ENCODE assay signal across 24 cellular contexts in the genomic region with DNA sequence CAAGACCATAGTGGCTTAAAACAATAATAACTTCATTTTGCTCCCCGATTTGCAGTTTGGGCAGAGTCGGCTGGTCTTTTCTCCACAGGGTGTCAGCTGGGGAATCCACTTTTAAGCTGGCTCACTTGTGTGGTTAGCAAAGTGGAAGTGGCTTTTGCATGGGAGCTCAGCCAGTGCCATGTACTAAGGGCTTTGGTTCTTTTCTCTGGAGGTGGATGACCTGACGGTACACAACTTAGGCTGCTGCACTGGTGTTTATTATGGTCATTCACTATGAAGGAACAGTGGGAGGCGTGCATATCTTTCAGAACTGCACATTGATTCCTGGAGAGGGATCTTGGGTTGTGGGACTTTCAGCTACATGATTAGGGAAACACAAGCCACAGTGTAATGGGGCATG.
A peak's percentile ranks its signal among the peaks of the same experiment; 100 is the strongest.
DNase-seq lines count a peak whose midpoint lies in the region; ATAC-seq, FAIRE-seq and TF ChIP-seq lines count a peak whose summit lies in the region.
"Had no signal": no experiment of that assay in that cellular context is flagged by ENCODE, and none has a peak within 500 bp of the region (broad histone marks: within the 10 kb centered on the region; RNA-seq: fewer than 3 reads in every experiment).

No MANE protein-coding gene starts in this region.

- TF ChIP-seq CTCF in HEK293 (tag by site-specific recombination; IDR thresholded peaks at IDR 0.05) (no peak), K562 (IDR thresholded peaks at IDR 0.05 in 2 of 3, conservative IDR thresholded peaks at IDR 0.05 in 1 of 3; ENCODE audit: insufficient read depth in 2 of 3, low read depth in 1 of 3, low read length in 3 of 3) (no peak), chondrocyte (IDR thresholded peaks at IDR 0.05) (no peak)

- no peaks in the 10 kb centered on the region for H3K27me3 Mint-ChIP-seq in memory B cell
- H3K27me3 Mint-ChIP-seq in activated naive CD4-positive, alpha-beta T cell treated with anti-CD3 and anti-CD28 coated beads, Interleukin-2, amount 10 ng/mL, durations not matched to agents 7 days and 5 days = peaks cover 27% of the 10 kb centered on the region
- peaks cover 26% of the 10 kb centered on the region for H3K27me3 Mint-ChIP-seq in chondrocyte (ENCODE audit: low read depth)

- TF ChIP-seq EP300 in K562 (IDR thresholded peaks at IDR 0.05; ENCODE audit: low read length) = no peak

- H3K9ac ChIP-seq in K562 (ENCODE audit: insufficient read depth in 1 of 2, low read depth in 2 of 2, low read length in 2 of 2) = no peak overlapping the region

- POLR2A ChIA-PET in HEK293 (lab: Yijun Ruan, JAX) (interaction anchor here (1.6 to 2.5 kb wide), 4 partner anchors 12 to 68 kb away, joined by 4 to 22 read pairs (median 7); a partner anchor contains a TSS), K562 (lab: Yijun Ruan, JAX) (interaction anchor here (0.9 to 2.9 kb wide), 11 partner anchors 10 to 624 kb away, joined by 3 to 20 read pairs (median 9); a partner anchor contains a TSS)

- no peak overlapping the region for H3K4me2 ChIP-seq in K562 (ENCODE audit: insufficient read depth, low read length)

- intact Hi-C loops in K562 (cut with micrococcal nuclease) = no loop called here

- no peaks in the 10 kb centered on the region for H3K27me3 ChIP-seq in K562 (ENCODE audit: control insufficient read depth in 2 of 2, insufficient read depth in 2 of 2, low read length in 2 of 2)
- H3K27me3 ChIP-seq: ovary, right atrium auricular region had no signal

- no TSS peak for BruUV-seq in K562 (replicated peaks; lab: Mats Ljungman, UMichigan)

- no peaks in the 10 kb centered on the region for H3K9me1 ChIP-seq in K562 (ENCODE audit: control insufficient read depth, insufficient read depth, low read length)

- H3K36me3 ChIP-seq in HEK293 (ENCODE audit: control insufficient read depth in 2 of 2, insufficient read depth in 1 of 2, low read length in 2 of 2) = no peaks in the 10 kb centered on the region
- H3K36me3 ChIP-seq in K562 (ENCODE audit: control insufficient read depth, insufficient read depth, low read length) = no peaks in the 10 kb centered on the region
- H3K36me3 ChIP-seq: ovary, right atrium auricular region, tibial nerve had no signal

- no peak overlapping the region for H3K4me3 ChIP-seq in HEK293 (ENCODE audit: low read depth, low read length)
- H3K4me3 ChIP-seq in K562 = no peak overlapping the region
- H3K4me3 ChIP-seq: lung, ovary, right atrium auricular region, tibial nerve had no signal

- H4K20me1 ChIP-seq in K562 (replicated peaks; ENCODE audit: control insufficient read depth, insufficient read depth, low read length) = no peaks in the 10 kb centered on the region

- H3K4me1 ChIP-seq in HEK293 (ENCODE audit: control insufficient read depth, insufficient read depth, low read length) = no peaks in the 10 kb centered on the region
- peaks cover 15 to 33% of the 10 kb centered on the region in 2 experiments for H3K4me1 ChIP-seq in K562 (replicated peaks in 1 of 2; ENCODE audit: control insufficient read depth in 2 of 2, insufficient read depth in 2 of 2, low read length in 2 of 2)

- H3K27ac Mint-ChIP-seq in memory B cell = peak overlapping the region; percentile 53
- no peak overlapping the region for H3K27ac Mint-ChIP-seq in activated naive CD4-positive, alpha-beta T cell treated with anti-CD3 and anti-CD28 coated beads, Interleukin-2, amount 10 ng/mL, durations not matched to agents 7 days and 5 days
- H3K27ac Mint-ChIP-seq in chondrocyte (ENCODE audit: unreplicated experiment) = no peak overlapping the region
- H3K27ac Mint-ChIP-seq: activated naive CD8-positive, alpha-beta T cell treated with anti-CD3 and anti-CD28 coated beads for 36 hours; activated T-helper 2 cell treated with anti-CD3 and anti-CD28 coated beads, Interferon-gamma antibody, Interleukin-2, Interleukin-4, amounts not matched to agents 10 μg/mL and 5 μg/mL and 100 μg/mL, durations not matched to agents 14 hours and 24 hours and 36 hours; CD4-positive, CD25-positive, alpha-beta regulatory T cell; stimulated activated naive CD8-positive, alpha-beta T cell treated with anti-CD3 and anti-CD28 coated beads, Interleukin-15, amount 100 ng/mL, for 72 hours had no signal

- no peak for FAIRE-seq in K562 (lab: Jason Lieb, UNC)
- FAIRE-seq: islet of Langerhans had no signal

- no peak for TF ChIP-seq RAD21 in K562 (CRISPR knock-in tag; conservative IDR thresholded peaks at IDR 0.05 in 1 of 2, IDR thresholded peaks at IDR 0.05 in 1 of 2)

- H3K36me3 Mint-ChIP-seq in memory B cell (no peaks in the 10 kb centered on the region), chondrocyte (ENCODE audit: low read depth) (peaks cover 2% of the 10 kb centered on the region)
- no peaks in the 10 kb centered on the region for H3K36me3 Mint-ChIP-seq in activated naive CD4-positive, alpha-beta T cell treated with anti-CD3 and anti-CD28 coated beads, Interleukin-2, amount 10 ng/mL, durations not matched to agents 7 days and 5 days
- H3K36me3 Mint-ChIP-seq: activated naive CD8-positive, alpha-beta T cell treated with anti-CD3 and anti-CD28 coated beads for 36 hours; CD4-positive, CD25-positive, alpha-beta regulatory T cell had no signal

- peaks cover 24% of the 10 kb centered on the region for H3K4me1 Mint-ChIP-seq in memory B cell
- H3K4me1 Mint-ChIP-seq in activated naive CD4-positive, alpha-beta T cell treated with anti-CD3 and anti-CD28 coated beads, Interleukin-2, amount 10 ng/mL, durations not matched to agents 7 days and 5 days = peaks cover 17% of the 10 kb centered on the region
- H3K4me1 Mint-ChIP-seq in chondrocyte (ENCODE audit: low read depth) = peaks cover 6% of the 10 kb centered on the region

- CTCF ChIA-PET in HEK293 (lab: Yijun Ruan, JAX) (interaction anchor here (0.7 to 4.0 kb wide), 9 partner anchors 9 to 459 kb away, joined by 3 to 62 read pairs (median 15); no protein-coding TSS in a partner anchor), K562 (lab: Yijun Ruan, JAX; ENCODE audit: low intra/inter-chr PET ratio) (interaction anchor here (0.5 kb wide), 1 partner anchor 98 kb away, joined by 4 read pairs; no protein-coding TSS in a partner anchor)
- CTCF ChIA-PET in activated naive CD4-positive, alpha-beta T cell treated with anti-CD3 and anti-CD28 coated beads, Interleukin-2, amount 10 ng/mL, durations not matched to agents 7 days and 5 days (lab: Charles Lee) = interaction anchor here (1.0 to 3.4 kb wide), 6 partner anchors 12 to 585 kb away, joined by 3 to 53 read pairs (median 8); no protein-coding TSS in a partner anchor

- no peak overlapping the region for H3K27ac ChIP-seq in HEK293 (ENCODE audit: extremely low read depth, low read depth, low read length)
- H3K27ac ChIP-seq in K562 (ENCODE audit: extremely low read depth, low read depth, low read length) = no peak overlapping the region
- H3K27ac ChIP-seq: ovary, right atrium auricular region, tibial nerve had no signal

- TF ChIP-seq POLR2A in K562 (conservative IDR thresholded peaks at IDR 0.05) = no peak

- DNase-seq in NCI-H82 treated with DMSO at 0.1 percent for 48 hours (lab: John Stamatoyannopoulos, UW; ENCODE audit: unreplicated experiment) (peak; percentile 31), K562 (ENCODE audit: extremely low read depth in 1 of 4, low spot score in 3 of 4) (peak in 2 of 4 experiments; percentile 7), memory B cell (ENCODE audit: low spot score in 2 of 2) (no peak), NCI-H2227 (lab: John Stamatoyannopoulos, UW; ENCODE audit: unreplicated experiment) (no peak), chondrocyte (ENCODE audit: low spot score) (no peak), LoVo (ENCODE audit: low spot score) (no peak)
- DNase-seq in activated naive CD4-positive, alpha-beta T cell treated with anti-CD3 and anti-CD28 coated beads, Interleukin-2, amount 10 ng/mL, durations not matched to agents 7 days and 5 days = no peak
- DNase-seq: activated CD4-positive, alpha-beta T cell treated with anti-CD3 and anti-CD28 coated beads, Interleukin-2, amount 50 U/mL, for 1 hour; activated naive CD8-positive, alpha-beta T cell treated with anti-CD3 and anti-CD28 coated beads for 36 hours; CD4-positive, CD25-positive, alpha-beta regulatory T cell; DMS 273 treated with DMSO at 0.1 percent for 48 hours; effector CD8-positive, alpha-beta T cell; foreskin melanocyte; NCI-H1417 treated with DMSO at 0.1 percent for 48 hours; ovary; stimulated activated CD4-positive, alpha-beta T cell treated with anti-CD3 and anti-CD28 coated beads, Interleukin-12 subunit alpha, Interleukin-12 subunit beta, amount 100 ng/mL, for 4 hours; stimulated activated CD4-positive, alpha-beta T cell treated with anti-CD3 and anti-CD28 coated beads, Interleukin-4, amount 100 ng/mL, for 4 hours; stimulated activated naive CD8-positive, alpha-beta T cell treated with anti-CD3 and anti-CD28 coated beads, Interleukin-15, amount 100 ng/mL, for 72 hours had no signal

- H3K4me3 Mint-ChIP-seq in memory B cell (no peak overlapping the region), chondrocyte (ENCODE audit: unreplicated experiment) (no peak overlapping the region)
- H3K4me3 Mint-ChIP-seq in activated naive CD4-positive, alpha-beta T cell treated with anti-CD3 and anti-CD28 coated beads, Interleukin-2, amount 10 ng/mL, durations not matched to agents 7 days and 5 days = no peak overlapping the region
- H3K4me3 Mint-ChIP-seq: activated naive CD8-positive, alpha-beta T cell treated with anti-CD3 and anti-CD28 coated beads for 36 hours; CD4-positive, CD25-positive, alpha-beta regulatory T cell; stimulated activated naive CD8-positive, alpha-beta T cell treated with anti-CD3 and anti-CD28 coated beads, Interleukin-15, amount 100 ng/mL, for 72 hours had no signal

- H2AFZ ChIP-seq in K562 (ENCODE audit: low read depth, low read length) = no peak overlapping the region

- H3K79me2 ChIP-seq in K562 (ENCODE audit: control insufficient read depth, insufficient read depth, low read length) = no peaks in the 10 kb centered on the region

- ATAC-seq in K562 (no peak), memory B cell (ENCODE audit: low read depth) (no peak)
- ATAC-seq: stimulated activated naive CD8-positive, alpha-beta T cell treated with anti-CD3 and anti-CD28 coated beads, Interleukin-15, amount 100 ng/mL, for 72 hours had no signal

- H3K9me3 ChIP-seq in HEK293 (ENCODE audit: control insufficient read depth, insufficient read depth, low read depth, low read length) (no peaks in the 10 kb centered on the region), K562 (replicated peaks; ENCODE audit: control insufficient read depth, insufficient read depth, low read depth, low read length) (no peaks in the 10 kb centered on the region)
- H3K9me3 ChIP-seq: ovary, right atrium auricular region, tibial nerve had no signal

- 79% methylated on average over 4 of the region's 4 CpGs for WGBS in K562 (ENCODE audit: insufficient coverage, low coverage, missing lambda C conversion rate)

- no peaks in the 10 kb centered on the region for H3K9me3 Mint-ChIP-seq in memory B cell
- H3K9me3 Mint-ChIP-seq in activated naive CD4-positive, alpha-beta T cell treated with anti-CD3 and anti-CD28 coated beads, Interleukin-2, amount 10 ng/mL, durations not matched to agents 7 days and 5 days = no peaks in the 10 kb centered on the region
- no peaks in the 10 kb centered on the region for H3K9me3 Mint-ChIP-seq in chondrocyte (ENCODE audit: low read depth)
- H3K9me3 Mint-ChIP-seq: activated naive CD8-positive, alpha-beta T cell treated with anti-CD3 and anti-CD28 coated beads for 36 hours; activated T-helper 2 cell treated with anti-CD3 and anti-CD28 coated beads, Interferon-gamma antibody, Interleukin-2, Interleukin-4, amounts not matched to agents 10 μg/mL and 5 μg/mL and 100 μg/mL, durations not matched to agents 14 hours and 24 hours and 36 hours; CD4-positive, CD25-positive, alpha-beta regulatory T cell; stimulated activated naive CD8-positive, alpha-beta T cell treated with anti-CD3 and anti-CD28 coated beads, Interleukin-15, amount 100 ng/mL, for 72 hours had no signal

- in situ Hi-C loops in K562 (cut with MboI) = no loop called here
